In the genomic region with DNA sequence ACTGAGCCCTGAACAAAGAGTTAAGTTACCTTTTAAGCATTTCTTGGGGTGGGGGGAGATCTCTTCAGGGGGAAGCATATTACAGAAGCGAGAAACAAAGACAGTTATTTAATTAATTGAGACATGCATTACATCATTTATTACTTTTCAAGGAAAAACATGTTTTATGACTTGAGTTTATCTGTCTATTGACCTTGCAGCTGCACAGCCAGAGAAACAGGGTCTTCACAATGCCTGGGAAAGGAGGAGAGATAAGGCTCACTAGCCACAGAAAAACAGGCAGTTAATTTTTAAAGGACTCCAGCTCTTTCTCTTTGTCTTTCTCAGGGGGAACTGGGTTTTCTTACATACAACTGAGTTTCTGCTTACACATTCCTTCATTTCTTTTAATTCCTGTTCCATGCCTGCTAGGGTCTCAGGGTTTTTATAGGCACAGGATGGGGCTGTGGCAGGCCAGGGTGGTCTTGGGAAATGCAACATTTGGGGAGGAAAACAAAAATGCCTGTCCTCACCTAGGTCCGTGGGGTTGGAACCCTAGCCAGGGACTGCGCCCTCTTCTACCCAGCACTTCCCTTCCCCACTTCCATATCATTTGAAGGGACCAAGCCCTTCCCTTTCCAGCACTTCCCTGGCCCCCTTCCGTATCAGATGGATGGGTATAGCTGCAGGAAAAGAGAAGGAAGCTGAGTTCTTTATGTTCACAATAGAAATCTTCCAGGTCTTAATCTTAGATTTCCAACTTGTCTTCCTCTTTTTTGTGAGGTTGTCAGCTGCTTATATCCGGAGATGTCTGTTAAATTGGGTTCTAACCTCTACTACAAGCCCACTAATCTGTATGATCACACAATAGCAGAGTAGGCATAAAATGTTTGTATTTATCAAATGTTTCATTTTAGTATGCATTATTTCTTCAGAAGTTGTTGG, we compare ENCODE assay signal across 1 cellular context.
A peak's percentile ranks its signal among the peaks of the same experiment; 100 is the strongest.
TF ChIP-seq lines count a peak whose summit lies in the region.

No MANE protein-coding gene starts in this region.

TF ChIP-seq in K562, 482 proteins besides CTCF, POLR2A, EP300 and RAD21 (continued from another document and continues in another):
- TF ChIP-seq, protein P1, sequence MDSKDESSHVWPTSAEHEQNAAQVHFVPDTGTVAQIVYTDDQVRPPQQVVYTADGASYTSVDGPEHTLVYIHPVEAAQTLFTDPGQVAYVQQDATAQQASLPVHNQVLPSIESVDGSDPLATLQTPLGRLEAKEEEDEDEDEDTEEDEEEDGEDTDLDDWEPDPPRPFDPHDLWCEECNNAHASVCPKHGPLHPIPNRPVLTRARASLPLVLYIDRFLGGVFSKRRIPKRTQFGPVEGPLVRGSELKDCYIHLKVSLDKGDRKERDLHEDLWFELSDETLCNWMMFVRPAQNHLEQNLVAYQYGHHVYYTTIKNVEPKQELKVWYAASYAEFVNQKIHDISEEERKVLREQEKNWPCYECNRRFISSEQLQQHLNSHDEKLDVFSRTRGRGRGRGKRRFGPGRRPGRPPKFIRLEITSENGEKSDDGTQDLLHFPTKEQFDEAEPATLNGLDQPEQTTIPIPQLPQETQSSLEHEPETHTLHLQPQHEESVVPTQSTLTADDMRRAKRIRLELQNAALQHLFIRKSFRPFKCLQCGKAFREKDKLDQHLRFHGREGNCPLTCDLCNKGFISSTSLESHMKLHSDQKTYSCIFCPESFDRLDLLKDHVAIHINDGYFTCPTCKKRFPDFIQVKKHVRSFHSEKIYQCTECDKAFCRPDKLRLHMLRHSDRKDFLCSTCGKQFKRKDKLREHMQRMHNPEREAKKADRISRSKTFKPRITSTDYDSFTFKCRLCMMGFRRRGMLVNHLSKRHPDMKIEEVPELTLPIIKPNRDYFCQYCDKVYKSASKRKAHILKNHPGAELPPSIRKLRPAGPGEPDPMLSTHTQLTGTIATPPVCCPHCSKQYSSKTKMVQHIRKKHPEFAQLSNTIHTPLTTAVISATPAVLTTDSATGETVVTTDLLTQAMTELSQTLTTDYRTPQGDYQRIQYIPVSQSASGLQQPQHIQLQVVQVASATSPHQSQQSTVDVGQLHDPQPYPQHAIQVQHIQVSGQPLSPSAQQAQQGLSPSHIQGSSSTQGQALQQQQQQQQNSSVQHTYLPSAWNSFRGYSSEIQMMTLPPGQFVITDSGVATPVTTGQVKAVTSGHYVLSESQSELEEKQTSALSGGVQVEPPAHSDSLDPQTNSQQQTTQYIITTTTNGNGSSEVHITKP (IDR thresholded peaks at IDR 0.05; ENCODE audit: partially characterized antibody): no peak
- no peak for TF ChIP-seq ZFP91 (CRISPR knock-in tag; IDR thresholded peaks at IDR 0.05)
- no peak for TF ChIP-seq LARP7 (IDR thresholded peaks at IDR 0.05)
- no peak for TF ChIP-seq ATF4 (CRISPR knock-in tag; IDR thresholded peaks at IDR 0.05)
- TF ChIP-seq HMG20A (CRISPR knock-in tag; conservative IDR thresholded peaks at IDR 0.05): no peak
- no peak for TF ChIP-seq DLX4 (CRISPR knock-in tag; IDR thresholded peaks at IDR 0.05)
- no peak for TF ChIP-seq ETS1 (conservative IDR thresholded peaks at IDR 0.05; ENCODE audit: control insufficient read depth, low read depth, low read length)
- peak; percentile 58; the same call in 1 of the 2 replicates for TF ChIP-seq FOXO4 (CRISPR knock-in tag; IDR thresholded peaks at IDR 0.05)
- TF ChIP-seq, protein P2, sequence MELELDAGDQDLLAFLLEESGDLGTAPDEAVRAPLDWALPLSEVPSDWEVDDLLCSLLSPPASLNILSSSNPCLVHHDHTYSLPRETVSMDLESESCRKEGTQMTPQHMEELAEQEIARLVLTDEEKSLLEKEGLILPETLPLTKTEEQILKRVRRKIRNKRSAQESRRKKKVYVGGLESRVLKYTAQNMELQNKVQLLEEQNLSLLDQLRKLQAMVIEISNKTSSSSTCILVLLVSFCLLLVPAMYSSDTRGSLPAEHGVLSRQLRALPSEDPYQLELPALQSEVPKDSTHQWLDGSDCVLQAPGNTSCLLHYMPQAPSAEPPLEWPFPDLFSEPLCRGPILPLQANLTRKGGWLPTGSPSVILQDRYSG (tag; conservative IDR thresholded peaks at IDR 0.05; ENCODE audit: low read depth): no peak
- TF ChIP-seq ZNF830 (CRISPR knock-in tag; IDR thresholded peaks at IDR 0.05): no peak
- TF ChIP-seq HDAC8 (tag; IDR thresholded peaks at IDR 0.05): no peak
- no peak for TF ChIP-seq SIX5 (IDR thresholded peaks at IDR 0.05; ENCODE audit: borderline replicate concordance in 1 of 2, insufficient read depth in 1 of 2, low read depth in 1 of 2, low read length in 2 of 2)
- no peak for TF ChIP-seq IRF2 (CRISPR knock-in tag; IDR thresholded peaks at IDR 0.05)
- no peak for TF ChIP-seq CHAMP1 (IDR thresholded peaks at IDR 0.05)
- TF ChIP-seq PHTF2 (CRISPR knock-in tag; IDR thresholded peaks at IDR 0.05): no peak
- TF ChIP-seq, protein P3, sequence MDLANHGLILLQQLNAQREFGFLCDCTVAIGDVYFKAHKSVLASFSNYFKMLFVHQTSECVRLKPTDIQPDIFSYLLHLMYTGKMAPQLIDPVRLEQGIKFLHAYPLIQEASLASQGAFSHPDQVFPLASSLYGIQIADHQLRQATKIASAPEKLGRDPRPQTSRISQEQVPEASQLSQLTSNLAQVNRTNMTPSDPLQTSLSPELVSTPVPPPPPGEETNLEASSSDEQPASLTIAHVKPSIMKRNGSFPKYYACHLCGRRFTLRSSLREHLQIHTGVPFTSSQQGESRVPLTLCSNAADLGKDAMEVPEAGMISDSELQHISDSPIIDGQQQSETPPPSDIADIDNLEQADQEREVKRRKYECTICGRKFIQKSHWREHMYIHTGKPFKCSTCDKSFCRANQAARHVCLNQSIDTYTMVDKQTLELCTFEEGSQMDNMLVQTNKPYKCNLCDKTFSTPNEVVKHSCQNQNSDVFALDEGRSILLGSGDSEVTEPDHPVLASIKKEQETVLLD (IDR thresholded peaks at IDR 0.05): no peak
- no peak for TF ChIP-seq JUN (IDR thresholded peaks at IDR 0.05; ENCODE audit: borderline replicate concordance, low read depth, low read length)
- TF ChIP-seq JUN (CRISPR knock-in tag; IDR thresholded peaks at IDR 0.05; ENCODE audit: borderline replicate concordance): no peak
- peak; percentile 46; the same call in 1 of the 2 replicates for TF ChIP-seq ATF3 (IDR thresholded peaks at IDR 0.05)
- TF ChIP-seq ATF3 (CRISPR knock-in tag; conservative IDR thresholded peaks at IDR 0.05): no peak
- no peak for TF ChIP-seq MAX (CRISPR knock-in tag; IDR thresholded peaks at IDR 0.05)
- TF ChIP-seq ZBTB9 (CRISPR knock-in tag; IDR thresholded peaks at IDR 0.05): no peak
- TF ChIP-seq TSHZ1 (CRISPR knock-in tag; IDR thresholded peaks at IDR 0.05): no peak
- TF ChIP-seq ZZZ3 (IDR thresholded peaks at IDR 0.05): no peak
- no peak for TF ChIP-seq BACH1 (tag; IDR thresholded peaks at IDR 0.05)
- TF ChIP-seq MED1 (CRISPR knock-in tag; IDR thresholded peaks at IDR 0.05; ENCODE audit: borderline replicate concordance): no peak
- no peak for TF ChIP-seq ZNF79 (CRISPR knock-in tag; IDR thresholded peaks at IDR 0.05; ENCODE audit: low read depth)
